In genomic region chr11:61737636-61738386, GRCh38 we compare ENCODE assay signal across 16 cellular contexts.
"Had no signal": no experiment of that assay in that cellular context is flagged by ENCODE, and none has a peak within 500 bp of the region (broad histone marks: within the 10 kb centered on the region; RNA-seq: fewer than 3 reads in every experiment).

No MANE protein-coding gene starts in this region.

- H3K27me3 ChIP-seq: breast epithelium, pancreas, tibial artery had no signal

- H3K9me3 ChIP-seq: breast epithelium, pancreas, tibial artery had no signal

- H3K4me1 ChIP-seq: pancreas had no signal

- H3K4me3 ChIP-seq: breast epithelium, pancreas, tibial artery had no signal

- H3K27ac ChIP-seq: breast epithelium, pancreas, tibial artery had no signal

- DNase-seq: activated CD4-positive, alpha-beta T cell treated with anti-CD3 and anti-CD28 coated beads, Interleukin-2, amount 10 ng/mL, durations not matched to agents 7 days and 5 days; activated CD8-positive, alpha-beta memory T cell treated with anti-CD3 and anti-CD28 coated beads, Interleukin-2, amount 50 U/mL, for 48 hours; activated gamma-delta T cell treated with Interleukin-2 at 50 U/mL for 16 hours; activated naive CD8-positive, alpha-beta T cell treated with anti-CD3 and anti-CD28 coated beads, Interleukin-2, amount 10 ng/mL, durations not matched to agents 7 days and 5 days; activated T-cell treated with anti-CD3 and anti-CD28 coated beads, Interleukin-2, amount 50 U/mL, for 72 hours; aorta; cerebellar nuclear complex; dermis blood vessel endothelial cell; islet precursor cell; naive B cell; stimulated activated naive B cell treated with anti-CD40 and anti-IgM and Interleukin-4, amounts not matched to agents 10 μg/mL and 1 μg/mL and 100 μg/mL, for 72 hours; T-helper 17 cell; tibial artery had no signal

- ATAC-seq: activated T-cell treated with anti-CD3 and anti-CD28 coated beads, Interleukin-2, amount 50 U/mL, for 72 hours; left lobe of liver; stimulated activated naive B cell treated with anti-CD40 and anti-IgM and Interleukin-4, amounts not matched to agents 10 μg/mL and 1 μg/mL and 100 μg/mL, for 72 hours; T-helper 17 cell had no signal
